7 cellular contexts compared by ENCODE assay signal in the genomic region with DNA sequence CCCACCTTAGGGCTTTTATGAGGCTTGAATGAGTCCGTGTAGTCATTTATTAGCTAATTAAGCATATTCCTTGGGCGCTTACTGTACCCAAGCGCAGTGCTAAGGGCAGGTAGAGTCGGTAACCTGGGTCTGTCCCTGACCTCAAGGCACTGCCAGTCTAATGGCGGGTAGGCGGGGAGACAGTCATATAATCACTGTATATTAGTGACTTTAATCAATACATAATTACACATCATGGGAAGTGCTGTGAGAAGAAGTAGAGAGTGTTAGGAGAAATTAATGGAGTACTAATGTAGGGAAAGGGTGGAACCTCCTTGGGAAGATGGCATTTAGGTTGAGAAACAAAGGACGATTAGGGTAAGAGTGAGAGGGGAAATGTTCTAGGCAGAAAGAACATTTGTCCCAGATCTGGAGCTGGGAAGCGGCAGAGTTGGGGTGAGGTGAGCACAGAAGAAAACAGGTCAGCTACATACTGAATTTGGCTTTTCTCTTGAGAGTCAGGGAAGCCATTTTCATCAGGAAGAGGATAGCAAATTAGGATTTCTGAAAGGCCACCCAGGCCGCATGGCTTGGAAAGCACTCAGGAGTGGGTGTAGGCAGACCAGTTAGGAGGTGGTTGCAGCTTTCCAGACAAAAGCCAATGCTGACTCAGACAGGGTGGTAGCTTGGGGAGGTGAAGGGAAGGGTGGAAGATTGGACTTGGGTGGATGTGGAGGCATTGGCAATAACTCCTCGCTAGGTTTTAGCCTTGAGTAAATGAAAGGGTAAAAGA. TPM values are rescaled to one million over a fixed set of nuclear protein-coding genes. Genes with fewer than 3 reads are reported as not detected.
A peak's percentile ranks its signal among the peaks of the same experiment; 100 is the strongest.
DNase-seq lines count a peak whose midpoint lies in the region; ATAC-seq and TF ChIP-seq lines count a peak whose summit lies in the region.

No MANE protein-coding gene starts in this region.

- no peaks in the 10 kb centered on the region for H3K9me3 ChIP-seq in HEK293 (ENCODE audit: control insufficient read depth, insufficient read depth, low read depth, low read length)
- no peaks in the 10 kb centered on the region for H3K9me3 ChIP-seq in right cardiac atrium (ENCODE audit: control insufficient read depth, low read length)
- H3K9me3 ChIP-seq in spleen: no peaks in the 10 kb centered on the region

- ATAC-seq in right cardiac atrium: no peak

- peaks cover 4% of the 10 kb centered on the region for H3K4me1 ChIP-seq in HEK293 (ENCODE audit: control insufficient read depth, insufficient read depth, low read length)
- H3K4me1 ChIP-seq in right cardiac atrium (ENCODE audit: control insufficient read depth, insufficient read depth, low read length): peaks cover 22% of the 10 kb centered on the region
- H3K4me1 ChIP-seq in spleen: peaks cover 16 to 51% (median 38%) of the 10 kb centered on the region in 6 donors

- WGBS in right cardiac atrium: 42% methylated on average over 10 of the region's 10 CpGs
- 48 to 56% (median 52%) methylated on average over 10 of the region's 10 CpGs for WGBS in spleen, 5 donors

- POLR2A ChIA-PET in HEK293 (lab: Yijun Ruan, JAX): no interaction called here

- no peaks in the 10 kb centered on the region for H3K27me3 ChIP-seq in right cardiac atrium (ENCODE audit: control insufficient read depth, insufficient read depth)
- H3K27me3 ChIP-seq in spleen (replicated peaks in 1 of 7): no peaks in the 10 kb centered on the region

- H3K4me3 ChIP-seq in HEK293 (ENCODE audit: low read depth, low read length) (peak overlapping the region; percentile 93), WI38 (ENCODE audit: low read depth, low read length) (peak overlapping the region; percentile 94), right cardiac atrium (ENCODE audit: low read length) (peak overlapping the region; percentile 84), spleen (peak overlapping the region; percentile 95 to 100 (median 98))

- no peak for TF ChIP-seq POLR2A in spleen (IDR thresholded peaks at IDR 0.05)

- H3K27ac ChIP-seq in HEK293 (ENCODE audit: extremely low read depth, low read depth, low read length) (peak overlapping the region; percentile 95; the same call in 1 of the 2 replicates), right cardiac atrium (ENCODE audit: low read length) (peak overlapping the region; percentile 94), spleen (peak overlapping the region; percentile 93 to 99 (median 98))

- H3K36me3 ChIP-seq in HEK293 (ENCODE audit: control insufficient read depth in 2 of 2, insufficient read depth in 1 of 2, low read length in 2 of 2) (no peaks in the 10 kb centered on the region), spleen (no peaks in the 10 kb centered on the region)

- CTCF ChIA-PET in HEK293 (lab: Yijun Ruan, JAX): interaction anchor here (1.0 to 8.6 kb wide), 2 partner anchors 259 to 333 kb away, joined by 5 to 125 read pairs; no protein-coding TSS in a partner anchor

- intact Hi-C loops in right cardiac atrium (cut with DNase I) (loop anchor here in 2 of 4 donors (5.0 to 10.0 kb wide), 2 partner anchors 144 to 246 kb away; no protein-coding TSS in a partner anchor), spleen (cut with DNase I; ENCODE audit: low total_unique reads) (loop anchor here (5.0 kb wide), 1 partner anchor 331 kb away; no protein-coding TSS in a partner anchor)

- no peak for DNase-seq in right cardiac atrium
- peak; percentile 28 for DNase-seq in spleen
- DNase-seq in SK-N-DZ (ENCODE audit: low spot score): no peak
- DNase-seq in OCI-M2 (lab: John Stamatoyannopoulos, UW; ENCODE audit: unreplicated experiment): no peak
- no peak for DNase-seq in KG1 (lab: John Stamatoyannopoulos, UW)

- TF ChIP-seq CTCF in HEK293 (tag by site-specific recombination; IDR thresholded peaks at IDR 0.05): no peak
- no peak for TF ChIP-seq CTCF in WI38 (IDR thresholded peaks at IDR 0.05; ENCODE audit: low read depth, low read length)
- no peak for TF ChIP-seq CTCF in spleen (IDR thresholded peaks at IDR 0.05 in 8 of 11, conservative IDR thresholded peaks at IDR 0.05 in 3 of 11)

TF ChIP-seq in HEK293, 187 proteins besides CTCF, POLR2A, EP300 and RAD21:
- TF ChIP-seq TSHZ1 (tag by site-specific recombination; IDR thresholded peaks at IDR 0.05; ENCODE audit: borderline replicate concordance): no peak
- peak; percentile 65 for TF ChIP-seq PRDM1 (tag by site-specific recombination; IDR thresholded peaks at IDR 0.05)
- peak; percentile 43 for TF ChIP-seq ZFHX2 (tag by site-specific recombination; conservative IDR thresholded peaks at IDR 0.05)
- TF ChIP-seq EGR2 (tag by site-specific recombination; IDR thresholded peaks at IDR 0.05; ENCODE audit: low read depth): peak; percentile 15
TF ChIP-seq in HEK293: peak in this region for 3.

RNA-seq across cellular contexts. Expression of gene BLCAP, which starts 1.0 kb away (rescaled TPM):
- total RNA-seq in right cardiac atrium: 100 to 1,000 TPM in 1 of 4 donors, 10 to 100 TPM in 3; 87.4 to 103 (median 93.3) TPM
- polyA plus RNA-seq in right cardiac atrium: 97.9 TPM
- 10 to 100 TPM; 62.5 to 94.7 (median 69.5) TPM for total RNA-seq in spleen
- 10 to 100 TPM; 56.8 to 70.9 (median 59.0) TPM for polyA plus RNA-seq in spleen
- polyA plus RNA-seq in SK-N-DZ (2014; cell fraction: cytosol; rRNA removed): 48.9 and 49.5 TPM in 2 replicates
- 42.7 and 45.9 TPM in 2 replicates for polyA plus RNA-seq in SK-N-DZ (2014; cell fraction: nucleus; rRNA removed)

RNA-seq across cellular contexts. Expression of gene NNAT, which starts 7.6 kb away (rescaled TPM):
- 1 to 10 TPM in 1 of 4 donors, under 1 TPM in 2, not detected in 1; 0.60 to 1.1 (median 0.82) TPM for total RNA-seq in right cardiac atrium
- 1.2 TPM for polyA plus RNA-seq in right cardiac atrium
- total RNA-seq in spleen: under 1 TPM in 2 of 7 donors, not detected in 5; 0.20 to 0.29 TPM
- under 1 TPM; 0.24 to 0.35 (median 0.29) TPM for polyA plus RNA-seq in spleen
- polyA plus RNA-seq in SK-N-DZ (2014; cell fraction: cytosol; rRNA removed): 28.3 and 39.0 TPM in 2 replicates
- 13.3 and 16.0 TPM in 2 replicates for polyA plus RNA-seq in SK-N-DZ (2014; cell fraction: nucleus; rRNA removed)
